35 cellular contexts compared by ENCODE assay signal in the genomic region with DNA sequence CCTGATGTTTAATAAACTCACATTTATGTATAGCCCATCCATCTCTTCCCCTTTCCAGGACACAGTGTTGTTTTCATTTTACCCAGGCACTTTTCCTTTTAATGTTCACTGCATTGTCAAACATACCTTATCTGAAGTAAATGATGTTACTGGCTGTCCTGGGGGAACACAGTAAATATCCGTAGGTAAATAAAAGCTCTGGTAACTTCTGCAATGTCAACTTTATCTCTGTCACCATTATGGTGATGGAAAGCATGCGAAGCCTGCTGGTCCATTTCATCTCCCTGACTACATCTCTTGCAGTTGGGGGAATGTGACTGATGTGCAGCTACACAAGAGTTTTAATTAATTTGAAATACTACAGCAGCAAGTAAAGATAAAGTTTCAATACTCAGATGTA.
DNase-seq lines count a peak whose midpoint lies in the region; ATAC-seq and TF ChIP-seq lines count a peak whose summit lies in the region.
"Had no signal": no experiment of that assay in that cellular context is flagged by ENCODE, and none has a peak within 500 bp of the region (broad histone marks: within the 10 kb centered on the region; RNA-seq: fewer than 3 reads in every experiment).

No MANE protein-coding gene starts in this region.

- no peaks in the 10 kb centered on the region for H4K20me1 ChIP-seq in SK-N-SH (ENCODE audit: insufficient read depth)
- H4K20me1 ChIP-seq: BLaER1; BLaER1 treated with 17β-estradiol and CSF1 and Interleukin-3, amounts not matched to agents 10 nM and 100 nM had no signal

- ATAC-seq in SK-N-SH treated with all-trans-retinoic acid at 6 μM for 48 hours (no peak), GM21619 (IDR thresholded peaks at IDR 0.05; ENCODE audit: unreplicated experiment) (no peak)
- ATAC-seq in stimulated activated naive B cell treated with anti-CD40 and anti-IgM and Interleukin-4, amounts not matched to agents 10 μg/mL and 1 μg/mL and 100 μg/mL, for 72 hours (replicated peaks): no peak
- ATAC-seq in effector memory CD8-positive, alpha-beta T cell (replicated peaks): no peak
- ATAC-seq: A549; CD8-positive, alpha-beta T cell had no signal

- no peaks in the 10 kb centered on the region for H3K36me3 ChIP-seq in SK-N-SH (replicated peaks in 1 of 2; ENCODE audit: control insufficient read depth in 1 of 2, insufficient read depth in 2 of 2, low read length in 1 of 2)
- H3K36me3 ChIP-seq: BE2C; BLaER1; BLaER1 treated with 17β-estradiol and CSF1 and Interleukin-3, amounts not matched to agents 10 nM and 100 nM had no signal

- WGBS in SK-N-SH (ENCODE audit: low lambda C conversion rate): 19% methylated on average over 2 of the region's 2 CpGs

- no peaks in the 10 kb centered on the region for H3K9me2 ChIP-seq in SK-N-SH

- H3K4me1 Mint-ChIP-seq in nephron progenitor cell: peaks cover 24% of the 10 kb centered on the region
- H3K4me1 Mint-ChIP-seq in stimulated activated naive B cell treated with anti-CD40 and anti-IgM and Interleukin-4, amounts not matched to agents 10 μg/mL and 1 μg/mL and 100 μg/mL, for 72 hours: no peaks in the 10 kb centered on the region
- no peaks in the 10 kb centered on the region for H3K4me1 Mint-ChIP-seq in effector memory CD8-positive, alpha-beta T cell (ENCODE audit: low read depth in 2 of 2)
- H3K4me1 Mint-ChIP-seq: B cell; CD14-positive monocyte; CD4-positive, alpha-beta memory T cell; CD4-positive, CD25-positive, alpha-beta regulatory T cell; CD8-positive, alpha-beta memory T cell had no signal

- H3K9me3 ChIP-seq in SK-N-SH: no peaks in the 10 kb centered on the region; the same call in 1 of the 2 replicates
- H3K9me3 ChIP-seq: A549; BE2C; BLaER1; BLaER1 treated with 17β-estradiol and CSF1 and Interleukin-3, amounts not matched to agents 10 nM and 100 nM; Caco-2 had no signal

- no peaks in the 10 kb centered on the region for H3K27me3 Mint-ChIP-seq in nephron progenitor cell (ENCODE audit: low read depth, poor library complexity)
- no peaks in the 10 kb centered on the region for H3K27me3 Mint-ChIP-seq in stimulated activated naive B cell treated with anti-CD40 and anti-IgM and Interleukin-4, amounts not matched to agents 10 μg/mL and 1 μg/mL and 100 μg/mL, for 72 hours
- no peaks in the 10 kb centered on the region for H3K27me3 Mint-ChIP-seq in effector memory CD8-positive, alpha-beta T cell
- H3K27me3 Mint-ChIP-seq: B cell; CD4-positive, alpha-beta memory T cell; CD4-positive, alpha-beta T cell; CD4-positive, CD25-positive, alpha-beta regulatory T cell; CD8-positive, alpha-beta memory T cell had no signal

- no peaks in the 10 kb centered on the region for H3K79me2 ChIP-seq in SK-N-SH (ENCODE audit: insufficient read depth)

- no peak for TF ChIP-seq CTCF in SK-N-SH (IDR thresholded peaks at IDR 0.05)
- no peak for TF ChIP-seq CTCF in VCaP (conservative IDR thresholded peaks at IDR 0.05)
- no peak for TF ChIP-seq CTCF in nephron progenitor cell (IDR thresholded peaks at IDR 0.05)

- H3K36me3 Mint-ChIP-seq in nephron progenitor cell (ENCODE audit: low read depth): no peaks in the 10 kb centered on the region
- H3K36me3 Mint-ChIP-seq in stimulated activated naive B cell treated with anti-CD40 and anti-IgM and Interleukin-4, amounts not matched to agents 10 μg/mL and 1 μg/mL and 100 μg/mL, for 72 hours: no peaks in the 10 kb centered on the region
- H3K36me3 Mint-ChIP-seq in effector memory CD8-positive, alpha-beta T cell (ENCODE audit: insufficient read depth): no peaks in the 10 kb centered on the region
- H3K36me3 Mint-ChIP-seq: CD14-positive monocyte; CD4-positive, alpha-beta memory T cell; CD4-positive, CD25-positive, alpha-beta regulatory T cell; CD8-positive, alpha-beta T cell had no signal

- H3K9me3 Mint-ChIP-seq in nephron progenitor cell: no peaks in the 10 kb centered on the region
- H3K9me3 Mint-ChIP-seq in stimulated activated naive B cell treated with anti-CD40 and anti-IgM and Interleukin-4, amounts not matched to agents 10 μg/mL and 1 μg/mL and 100 μg/mL, for 72 hours: peaks cover 4% of the 10 kb centered on the region in 2 donors
- peaks cover 9 to 11% of the 10 kb centered on the region in 2 donors for H3K9me3 Mint-ChIP-seq in effector memory CD8-positive, alpha-beta T cell
- H3K9me3 Mint-ChIP-seq: CD4-positive, alpha-beta T cell had no signal

- CTCF ChIA-PET in SK-N-SH (lab: Yijun Ruan, JAX): no interaction called here

- H3K4me1 ChIP-seq in SK-N-SH (ENCODE audit: control insufficient read depth in 1 of 2, insufficient read depth in 2 of 2, low read depth in 1 of 2, low read length in 1 of 2): no peaks in the 10 kb centered on the region
- H3K4me1 ChIP-seq: A549; BE2C; BLaER1; BLaER1 treated with 17β-estradiol and CSF1 and Interleukin-3, amounts not matched to agents 10 nM and 100 nM had no signal

- DNase-seq in SK-N-SH: peak; percentile 7
- DNase-seq in SK-N-DZ (ENCODE audit: low spot score): peak; percentile 80
- DNase-seq in nephron progenitor cell: no peak
- no peak for DNase-seq in stimulated activated naive B cell treated with anti-CD40 and anti-IgM and Interleukin-4, amounts not matched to agents 10 μg/mL and 1 μg/mL and 100 μg/mL, for 72 hours
- no peak for DNase-seq in effector memory CD8-positive, alpha-beta T cell
- DNase-seq: 8988T; ACHN; AML-193; BE2C; C1 segment of cervical spinal cord; Caco-2; Calu3; CD4-positive, alpha-beta memory T cell; CD4-positive, alpha-beta T cell; CD4-positive, CD25-positive, alpha-beta regulatory T cell; CD8-positive, alpha-beta memory T cell; CD8-positive, alpha-beta T cell; COR-L47; DMS 273 treated with DMSO at 0.1 percent for 48 hours; DMS153; DMS53; DMS79; DMS79 treated with DMSO at 0.1 percent for 48 hours; DND-41; EL had no signal

- no peaks in the 10 kb centered on the region for H3K27me3 ChIP-seq in SK-N-SH (ENCODE audit: insufficient read depth)
- H3K27me3 ChIP-seq: BE2C; BLaER1; BLaER1 treated with 17β-estradiol and CSF1 and Interleukin-3, amounts not matched to agents 10 nM and 100 nM had no signal

- POLR2A ChIA-PET in SK-N-SH (lab: Yijun Ruan, JAX): no interaction called here

- H3K4me3 Mint-ChIP-seq in nephron progenitor cell: no peak overlapping the region
- no peak overlapping the region for H3K4me3 Mint-ChIP-seq in stimulated activated naive B cell treated with anti-CD40 and anti-IgM and Interleukin-4, amounts not matched to agents 10 μg/mL and 1 μg/mL and 100 μg/mL, for 72 hours
- no peak overlapping the region for H3K4me3 Mint-ChIP-seq in effector memory CD8-positive, alpha-beta T cell
- H3K4me3 Mint-ChIP-seq: B cell; CD14-positive monocyte; CD4-positive, alpha-beta memory T cell; CD4-positive, alpha-beta T cell; CD4-positive, CD25-positive, alpha-beta regulatory T cell; CD8-positive, alpha-beta memory T cell; CD8-positive, alpha-beta T cell had no signal

- no peak overlapping the region for H2AFZ ChIP-seq in SK-N-SH (ENCODE audit: low read depth)

- no peak overlapping the region for H3K9ac ChIP-seq in SK-N-SH
- H3K9ac ChIP-seq: BLaER1; BLaER1 treated with 17β-estradiol and CSF1 and Interleukin-3, amounts not matched to agents 10 nM and 100 nM had no signal

- no peak overlapping the region for H3K4me3 ChIP-seq in SK-N-SH (ENCODE audit: low read depth in 2 of 2, low read length in 1 of 2)
- H3K4me3 ChIP-seq: A549; BLaER1; BLaER1 treated with 17β-estradiol and CSF1 and Interleukin-3, amounts not matched to agents 10 nM and 100 nM had no signal

- TF ChIP-seq EP300 in SK-N-SH (IDR thresholded peaks at IDR 0.05; ENCODE audit: borderline replicate concordance in 1 of 2, low read depth in 1 of 2, low read length in 1 of 2): peak in 1 of 2 experiments; percentile 13; a peak in 1 of 4 replicates

- TF ChIP-seq RAD21 in SK-N-SH (IDR thresholded peaks at IDR 0.05; ENCODE audit: low read length): no peak

- no peak overlapping the region for H3K27ac ChIP-seq in SK-N-SH (ENCODE audit: low read depth in 2 of 2, low read length in 1 of 2)
- peak overlapping the region; percentile 48 for H3K27ac ChIP-seq in VCaP
- H3K27ac ChIP-seq: 22Rv1; A549; BLaER1; BLaER1 treated with 17β-estradiol and CSF1 and Interleukin-3, amounts not matched to agents 10 nM and 100 nM; C4-2B had no signal

- no peak overlapping the region for H3K4me2 ChIP-seq in SK-N-SH
- H3K4me2 ChIP-seq: A549; BLaER1; BLaER1 treated with 17β-estradiol and CSF1 and Interleukin-3, amounts not matched to agents 10 nM and 100 nM had no signal

- H3K27ac Mint-ChIP-seq in nephron progenitor cell: peak overlapping the region; percentile 34
- no peak overlapping the region for H3K27ac Mint-ChIP-seq in stimulated activated naive B cell treated with anti-CD40 and anti-IgM and Interleukin-4, amounts not matched to agents 10 μg/mL and 1 μg/mL and 100 μg/mL, for 72 hours
- no peak overlapping the region for H3K27ac Mint-ChIP-seq in effector memory CD8-positive, alpha-beta T cell
- H3K27ac Mint-ChIP-seq: B cell; CD14-positive monocyte; CD4-positive, alpha-beta memory T cell; CD4-positive, alpha-beta T cell; CD4-positive, CD25-positive, alpha-beta regulatory T cell; CD8-positive, alpha-beta T cell had no signal

- no peaks in the 10 kb centered on the region for H3F3A ChIP-seq in SK-N-SH (replicated peaks; ENCODE audit: insufficient read depth)

TF ChIP-seq in SK-N-SH, 30 proteins besides CTCF, POLR2A, EP300 and RAD21:
- TF ChIP-seq GATA2 (CRISPR knock-in tag; IDR thresholded peaks at IDR 0.05) (peak; percentile 54; the same call in 1 of the 2 replicates), YY1 (IDR thresholded peaks at IDR 0.05; ENCODE audit: low read depth) (no peak)

TF ChIP-seq in SK-N-SH treated with all-trans-retinoic acid at 6 μM for 48 hours, 23 proteins besides CTCF, POLR2A, EP300 and RAD21 (continues in another document):
- no peak for TF ChIP-seq ZFP30 (CRISPR knock-in tag; IDR thresholded peaks at IDR 0.05)
- no peak for TF ChIP-seq ZNF70 (CRISPR knock-in tag; IDR thresholded peaks at IDR 0.05)
- no peak for TF ChIP-seq ZNF565 (CRISPR knock-in tag; conservative IDR thresholded peaks at IDR 0.05; ENCODE audit: low read depth)
- no peak for TF ChIP-seq PPARA (CRISPR knock-in tag; IDR thresholded peaks at IDR 0.05; ENCODE audit: borderline replicate concordance)
- TF ChIP-seq SNAI2 (CRISPR knock-in tag; IDR thresholded peaks at IDR 0.05): no peak
- no peak for TF ChIP-seq ZNF8 (CRISPR knock-in tag; IDR thresholded peaks at IDR 0.05)
- no peak for TF ChIP-seq ESRRG (CRISPR knock-in tag; IDR thresholded peaks at IDR 0.05)
- no peak for TF ChIP-seq ARNTL (CRISPR knock-in tag; IDR thresholded peaks at IDR 0.05; ENCODE audit: borderline replicate concordance, low read depth)

Comparison
In these comparisons a context has a peak if more than half of its experiments do, and no peak if none do; other contexts are left out.
1. DNase-seq: peak in SK-N-SH (single experiment) and SK-N-DZ (single experiment); none in nephron progenitor cell (single experiment), stimulated activated naive B cell treated with anti-CD40 and anti-IgM and Interleukin-4, amounts not matched to agents 10 μg/mL and 1 μg/mL and 100 μg/mL, for 72 hours (single experiment) and effector memory CD8-positive, alpha-beta T cell (0 of 3).